ENCODE assay signal across 8 cellular contexts in the genomic region with DNA sequence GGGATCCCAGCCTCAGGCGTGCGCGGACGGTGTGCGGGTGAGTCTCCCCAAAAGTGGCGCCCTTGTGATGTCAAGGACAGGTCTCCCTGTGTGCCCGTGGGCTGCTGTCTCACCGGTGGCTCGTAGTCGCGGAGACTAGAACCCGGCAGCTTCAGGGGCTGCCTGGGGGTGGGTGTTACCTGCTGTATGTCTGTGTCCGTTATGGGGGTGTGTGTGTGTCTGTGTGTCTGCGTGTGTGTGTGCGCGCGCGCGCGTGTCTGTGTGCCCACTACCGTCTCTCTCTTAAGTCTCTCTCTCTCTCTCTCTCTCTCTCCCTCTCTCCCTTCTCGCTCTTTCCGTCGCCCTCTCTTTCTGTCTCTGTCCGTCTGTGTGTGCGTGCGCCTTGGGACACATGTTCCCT.
DNase-seq lines count a peak whose midpoint lies in the region; ATAC-seq and TF ChIP-seq lines count a peak whose summit lies in the region.
"Not testable (repeated sequence)": the region's sequence is repeated elsewhere in the genome, so short reads cannot be mapped to it uniquely, and the experiment has no call there.

No MANE protein-coding gene starts in this region.

- not testable (repeated sequence) for H3K27me3 ChIP-seq in Karpas-422 (ENCODE audit: low read length); upper lobe of left lung

- H3K9ac ChIP-seq in Karpas-422 (ENCODE audit: low read length), result peak overlapping the region; percentile 83

- H3K27me3 Mint-ChIP-seq in activated naive CD4-positive, alpha-beta T cell treated with anti-CD3 and anti-CD28 coated beads for 36 hours (ENCODE audit: low read depth), result not testable (repeated sequence)

- H3K9me3 ChIP-seq in Karpas-422 (ENCODE audit: low read length); upper lobe of left lung: not testable (repeated sequence)

- 1% methylated on average over 14 to 15 of the region's 27 CpGs for WGBS in upper lobe of left lung, 2 donors

- TF ChIP-seq POLR2A in upper lobe of left lung (IDR thresholded peaks at IDR 0.05), result not testable (repeated sequence)

- H3K36me3 ChIP-seq in Karpas-422 (ENCODE audit: insufficient read depth, low read length); upper lobe of left lung: not testable (repeated sequence)

- H3K79me2 ChIP-seq in Karpas-422 (ENCODE audit: low read length), result not testable (repeated sequence)

- not testable (repeated sequence) for H4K20me1 ChIP-seq in Karpas-422 (ENCODE audit: insufficient read depth, low read depth, low read length)

- not testable (repeated sequence) for TF ChIP-seq CTCF in epithelial cell of esophagus (IDR thresholded peaks at IDR 0.05; ENCODE audit: insufficient read depth, low read depth, low read length, missing control alignments); upper lobe of left lung (IDR thresholded peaks at IDR 0.05)

- intact Hi-C loops in activated naive CD4-positive, alpha-beta T cell treated with anti-CD3 and anti-CD28 coated beads for 36 hours (cut with micrococcal nuclease), result not testable (repeated sequence)

- H3K27ac Mint-ChIP-seq in activated naive CD4-positive, alpha-beta T cell treated with anti-CD3 and anti-CD28 coated beads for 36 hours, result peak overlapping the region; percentile 82

- not testable (repeated sequence) for H3K36me3 Mint-ChIP-seq in activated naive CD4-positive, alpha-beta T cell treated with anti-CD3 and anti-CD28 coated beads for 36 hours (ENCODE audit: low read depth)

- H3K4me1 Mint-ChIP-seq in activated naive CD4-positive, alpha-beta T cell treated with anti-CD3 and anti-CD28 coated beads for 36 hours (ENCODE audit: low read depth), result not testable (repeated sequence)

- H3K9me3 Mint-ChIP-seq in activated naive CD4-positive, alpha-beta T cell treated with anti-CD3 and anti-CD28 coated beads for 36 hours, result not testable (repeated sequence)

- ATAC-seq in upper lobe of left lung (ENCODE audit: low FRiP score in 2 of 2), result not testable (repeated sequence)

- H3K27ac ChIP-seq in Karpas-422 (ENCODE audit: low read length) (peak overlapping the region; percentile 57), upper lobe of left lung (peak overlapping the region; percentile 69 to 86 (median 77))

- peak; percentile 9 for DNase-seq in GM04504 (ENCODE audit: low read depth)
- DNase-seq in Karpas-422, result peak; percentile 64
- DNase-seq in SK-N-DZ (ENCODE audit: low spot score), result peak; percentile 27
- DNase-seq in activated naive CD4-positive, alpha-beta T cell treated with anti-CD3 and anti-CD28 coated beads for 36 hours, result peak; percentile 37
- peak; percentile 8 for DNase-seq in epithelial cell of esophagus (ENCODE audit: low read depth)
- peak; percentile 53 for DNase-seq in kidney tubule cell (ENCODE audit: low spot score)
- peak; percentile 65 for DNase-seq in pons (ENCODE audit: low spot score)
- peak in 1 of 2 donors; percentile 87 for DNase-seq in upper lobe of left lung

- not testable (repeated sequence) for H3K9me2 ChIP-seq in Karpas-422 (replicated peaks; ENCODE audit: insufficient read depth, low read length)

- H3K4me2 ChIP-seq in Karpas-422 (ENCODE audit: low read depth, low read length, poor library complexity, severe bottlenecking), result peak overlapping the region; percentile 63

- peak overlapping the region; percentile 92 for H3K4me3 Mint-ChIP-seq in activated naive CD4-positive, alpha-beta T cell treated with anti-CD3 and anti-CD28 coated beads for 36 hours

- not testable (repeated sequence) for H3K4me1 ChIP-seq in Karpas-422 (ENCODE audit: low read length); upper lobe of left lung

- H2AFZ ChIP-seq in Karpas-422 (ENCODE audit: low read length), result not testable (repeated sequence)

- TF ChIP-seq EP300 in upper lobe of left lung (IDR thresholded peaks at IDR 0.05), result not testable (repeated sequence)

- CTCF ChIA-PET in activated naive CD4-positive, alpha-beta T cell treated with anti-CD3 and anti-CD28 coated beads for 36 hours (lab: Charles Lee), result not testable (repeated sequence)

- H3K4me3 ChIP-seq in Karpas-422 (ENCODE audit: low read length), result peak overlapping the region; percentile 77
- peak overlapping the region; percentile 53 for H3K4me3 ChIP-seq in epithelial cell of esophagus (ENCODE audit: low read length)
- peak overlapping the region; percentile 61 to 82 (median 72) for H3K4me3 ChIP-seq in upper lobe of left lung
